8 cellular contexts compared by ENCODE assay signal in the genomic region with DNA sequence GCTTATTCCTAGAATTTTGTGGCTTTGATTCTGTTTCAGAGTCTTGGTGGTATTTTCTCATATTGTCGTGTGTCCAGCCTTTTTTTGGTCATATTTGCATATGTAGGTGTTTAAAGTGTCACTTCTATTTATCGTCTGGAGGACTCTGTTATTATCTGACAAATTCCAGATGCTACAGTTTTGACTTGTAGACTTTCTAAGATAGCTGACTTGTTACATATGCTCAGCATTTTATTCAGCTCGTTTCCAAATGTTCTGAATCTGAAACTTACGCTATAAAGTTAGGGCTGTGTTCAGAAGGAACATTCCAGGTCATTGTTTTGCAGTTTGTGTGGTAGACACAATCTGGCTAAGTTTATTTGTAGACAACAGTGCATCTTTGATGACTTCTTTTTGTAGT. TPM values are rescaled to one million over a fixed set of nuclear protein-coding genes. Genes with fewer than 3 reads are reported as not detected.
DNase-seq lines count a peak whose midpoint lies in the region; ATAC-seq and TF ChIP-seq lines count a peak whose summit lies in the region.

No MANE protein-coding gene starts in this region.

- H3K9me2 ChIP-seq in DOHH2 (replicated peaks; ENCODE audit: control insufficient read depth, low read length), result no peaks in the 10 kb centered on the region

- H2AFZ ChIP-seq in parathyroid adenoma, result no peak overlapping the region

- H3K79me2 ChIP-seq in DOHH2 (ENCODE audit: control insufficient read depth, low read length) (peaks cover 66% of the 10 kb centered on the region), parathyroid adenoma (peaks cover 19% of the 10 kb centered on the region)

- TF ChIP-seq CTCF in DOHH2 (IDR thresholded peaks at IDR 0.05; ENCODE audit: low read depth, low read length, poor library complexity, severe bottlenecking), result no peak
- no peak for TF ChIP-seq CTCF in Peyer's patch (IDR thresholded peaks at IDR 0.05)
- TF ChIP-seq CTCF in epithelial cell of proximal tubule (conservative IDR thresholded peaks at IDR 0.05; ENCODE audit: low read depth, low read length), result no peak
- no peak for TF ChIP-seq CTCF in parathyroid adenoma (IDR thresholded peaks at IDR 0.05)

- ATAC-seq in HG02981 (IDR thresholded peaks at IDR 0.05; ENCODE audit: unreplicated experiment) (no peak), GM18907 (IDR thresholded peaks at IDR 0.05; ENCODE audit: unreplicated experiment) (no peak), GM18868 (IDR thresholded peaks at IDR 0.05; ENCODE audit: unreplicated experiment) (no peak)

- H3K36me3 ChIP-seq in DOHH2 (ENCODE audit: control insufficient read depth, low read length) (peaks cover 62% of the 10 kb centered on the region), Peyer's patch (no peaks in the 10 kb centered on the region), parathyroid adenoma (ENCODE audit: control insufficient read depth, insufficient read depth, low read length) (no peaks in the 10 kb centered on the region)

- peaks cover 32% of the 10 kb centered on the region for H4K20me1 ChIP-seq in DOHH2 (ENCODE audit: control insufficient read depth, insufficient read depth, low read depth, low read length)

- DNase-seq in Peyer's patch (no peak), epithelial cell of proximal tubule (ENCODE audit: low read depth) (no peak), NCI-H748 treated with DMSO at 0.1 percent for 48 hours (lab: John Stamatoyannopoulos, UW) (no peak)

- H3K4me3 ChIP-seq in DOHH2 (ENCODE audit: low read length) (peak overlapping the region; percentile 98), Peyer's patch (peak overlapping the region in 3 of 4 donors; percentile 82 to 89 (median 82)), epithelial cell of proximal tubule (ENCODE audit: low read depth, low read length) (peak overlapping the region; percentile 65), parathyroid adenoma (ENCODE audit: low read depth, low read length) (peak overlapping the region; percentile 82)

- H3K4me1 ChIP-seq in DOHH2 (ENCODE audit: control insufficient read depth, low read length) (peaks cover 34% of the 10 kb centered on the region), Peyer's patch (peaks cover 0 to 40% (median 14%) of the 10 kb centered on the region in 4 donors), parathyroid adenoma (peaks cover 7% of the 10 kb centered on the region)

- peaks cover 4% of the 10 kb centered on the region for H3F3A ChIP-seq in DOHH2 (ENCODE audit: control insufficient read depth, insufficient read depth)

- no peak for TF ChIP-seq POLR2A in Peyer's patch (IDR thresholded peaks at IDR 0.05)

- H3K27ac ChIP-seq in DOHH2 (ENCODE audit: low read depth, low read length) (no peak overlapping the region), Peyer's patch (peak overlapping the region in 1 of 4 donors; percentile 97), parathyroid adenoma (no peak overlapping the region)

- no peak overlapping the region for H3K9ac ChIP-seq in parathyroid adenoma

- no peaks in the 10 kb centered on the region for H3K27me3 ChIP-seq in DOHH2 (ENCODE audit: control insufficient read depth, low read length)
- no peaks in the 10 kb centered on the region for H3K27me3 ChIP-seq in Peyer's patch
- H3K27me3 ChIP-seq in parathyroid adenoma (ENCODE audit: control insufficient read depth, insufficient read depth, low read length), result no peaks in the 10 kb centered on the region

- H3K9me3 ChIP-seq in DOHH2 (ENCODE audit: control insufficient read depth, insufficient read depth, low read length) (no peaks in the 10 kb centered on the region), Peyer's patch (no peaks in the 10 kb centered on the region), parathyroid adenoma (ENCODE audit: control insufficient read depth, low read length) (no peaks in the 10 kb centered on the region)

- H3K4me2 ChIP-seq in DOHH2 (ENCODE audit: low read length), result peak overlapping the region; percentile 68
- peak overlapping the region; percentile 32 for H3K4me2 ChIP-seq in parathyroid adenoma (ENCODE audit: low read length)

RNA-seq across cellular contexts. Expression of gene PPP4R2, which starts 1.9 kb away (rescaled TPM):
- total RNA-seq in Peyer's patch, result 10 to 100 TPM; 39.9 to 49.6 (median 44.2) TPM
- total RNA-seq in epithelial cell of proximal tubule, result 33.0 and 36.1 TPM in 2 replicates
